Comparison of ENCODE assay signal across 8 cellular contexts in genomic region chr3:126961191-126961790, GRCh38. TPM values are rescaled to one million over a fixed set of nuclear protein-coding genes. Genes with fewer than 3 reads are reported as not detected.
DNase-seq lines count a peak whose midpoint lies in the region; ATAC-seq and TF ChIP-seq lines count a peak whose summit lies in the region.

No MANE protein-coding gene starts in this region.

- CTCF ChIA-PET in activated CD4-positive, alpha-beta T cell treated with anti-CD3 and anti-CD28 coated beads, Interleukin-2, amount 10 ng/mL, durations not matched to agents 7 days and 5 days (lab: Charles Lee), result interaction anchor here (0.9 to 1.8 kb wide), 3 partner anchors 9 to 13 kb away, joined by 3 to 5 read pairs (median 3); no protein-coding TSS in a partner anchor

- ATAC-seq in GM19351 (IDR thresholded peaks at IDR 0.05; ENCODE audit: unreplicated experiment), result peak; percentile 58

- no peaks in the 10 kb centered on the region for H3K79me2 ChIP-seq in hepatocyte

- no peaks in the 10 kb centered on the region for H4K20me1 ChIP-seq in hepatocyte (ENCODE audit: insufficient read depth, poor library complexity, severe bottlenecking)

- H3K36me3 Mint-ChIP-seq in activated CD4-positive, alpha-beta T cell treated with anti-CD3 and anti-CD28 coated beads, Interleukin-2, amount 10 ng/mL, durations not matched to agents 7 days and 5 days (ENCODE audit: low read depth), result no peaks in the 10 kb centered on the region

- H3K9me3 ChIP-seq in subcutaneous abdominal adipose tissue (ENCODE audit: control insufficient read depth in 5 of 5, low read length in 5 of 5) (no peaks in the 10 kb centered on the region), hepatocyte (ENCODE audit: low read depth) (no peaks in the 10 kb centered on the region)

- H3K4me1 Mint-ChIP-seq in activated CD4-positive, alpha-beta T cell treated with anti-CD3 and anti-CD28 coated beads, Interleukin-2, amount 10 ng/mL, durations not matched to agents 7 days and 5 days, result no peaks in the 10 kb centered on the region

- no peak for TF ChIP-seq CTCF in fibroblast of the aortic adventitia (IDR thresholded peaks at IDR 0.05; ENCODE audit: insufficient read depth, low read length)
- no peak for TF ChIP-seq CTCF in hepatocyte (IDR thresholded peaks at IDR 0.05; ENCODE audit: poor library complexity)

- H3K9ac ChIP-seq in subcutaneous abdominal adipose tissue (ENCODE audit: low read length in 5 of 5), result no peak overlapping the region

- H3K27ac ChIP-seq in subcutaneous abdominal adipose tissue (ENCODE audit: low read depth, low read length) (peak overlapping the region; percentile 3), hepatocyte (no peak overlapping the region)

- DNase-seq in NCI-H1694 treated with DMSO at 0.1 percent for 48 hours (lab: John Stamatoyannopoulos, UW) (peak; percentile 72), fibroblast of the aortic adventitia (ENCODE audit: low read depth) (peak; percentile 89), mucosa of gallbladder (ENCODE audit: low spot score) (no peak), hepatocyte (ENCODE audit: low spot score) (no peak), ecto neural progenitor cell (ENCODE audit: low spot score) (no peak)
- DNase-seq in activated CD4-positive, alpha-beta T cell treated with anti-CD3 and anti-CD28 coated beads, Interleukin-2, amount 10 ng/mL, durations not matched to agents 7 days and 5 days, result no peak

- H3K4me2 ChIP-seq in hepatocyte, result no peak overlapping the region

- no peaks in the 10 kb centered on the region for H3K27me3 Mint-ChIP-seq in activated CD4-positive, alpha-beta T cell treated with anti-CD3 and anti-CD28 coated beads, Interleukin-2, amount 10 ng/mL, durations not matched to agents 7 days and 5 days

- no peak overlapping the region for H3K4me3 ChIP-seq in fibroblast of the aortic adventitia (ENCODE audit: low read depth, low read length)
- H3K4me3 ChIP-seq in subcutaneous abdominal adipose tissue (ENCODE audit: low read depth in 1 of 5, low read length in 5 of 5), result no peak overlapping the region
- no peak overlapping the region for H3K4me3 ChIP-seq in hepatocyte

- WGBS in hepatocyte (ENCODE audit: low lambda C conversion rate, missing lambda C conversion rate), result 95% methylated on average over 8 of the region's 8 CpGs

- H3K4me1 ChIP-seq in subcutaneous abdominal adipose tissue (ENCODE audit: control insufficient read depth in 5 of 5, insufficient read depth in 5 of 5, low read length in 5 of 5) (peaks cover 10 to 36% (median 22%) of the 10 kb centered on the region in 5 donors), hepatocyte (ENCODE audit: insufficient read depth) (peaks cover 4% of the 10 kb centered on the region)

- no peaks in the 10 kb centered on the region for H3K9me2 ChIP-seq in hepatocyte (replicated peaks; ENCODE audit: insufficient read depth)

- no peak overlapping the region for H3K4me3 Mint-ChIP-seq in activated CD4-positive, alpha-beta T cell treated with anti-CD3 and anti-CD28 coated beads, Interleukin-2, amount 10 ng/mL, durations not matched to agents 7 days and 5 days

- H2AFZ ChIP-seq in hepatocyte, result no peak overlapping the region

- H3K27ac Mint-ChIP-seq in activated CD4-positive, alpha-beta T cell treated with anti-CD3 and anti-CD28 coated beads, Interleukin-2, amount 10 ng/mL, durations not matched to agents 7 days and 5 days, result no peak overlapping the region

- H3K36me3 ChIP-seq in subcutaneous abdominal adipose tissue (ENCODE audit: control insufficient read depth in 5 of 5, insufficient read depth in 5 of 5, low read length in 5 of 5), result no peaks in the 10 kb centered on the region
- H3K36me3 ChIP-seq in hepatocyte (replicated peaks; ENCODE audit: insufficient read depth, low read depth), result no peaks in the 10 kb centered on the region

- H3K27me3 ChIP-seq in subcutaneous abdominal adipose tissue (ENCODE audit: control insufficient read depth in 5 of 5, insufficient read depth in 4 of 5, low read length in 5 of 5) (peaks cover 0 to 4% (median 0%) of the 10 kb centered on the region in 5 donors), hepatocyte (no peaks in the 10 kb centered on the region)

- no peaks in the 10 kb centered on the region for H3K9me3 Mint-ChIP-seq in activated CD4-positive, alpha-beta T cell treated with anti-CD3 and anti-CD28 coated beads, Interleukin-2, amount 10 ng/mL, durations not matched to agents 7 days and 5 days

- POLR2A ChIA-PET in activated CD4-positive, alpha-beta T cell treated with anti-CD3 and anti-CD28 coated beads, Interleukin-2, amount 10 ng/mL, durations not matched to agents 7 days and 5 days (lab: Charles Lee), result no interaction called here

RNA-seq across cellular contexts. Expression of gene PLXNA1, which starts 21.6 kb away (rescaled TPM):
- total RNA-seq in fibroblast of the aortic adventitia (ENCODE audit: low replicate concordance) (38.4 and 62.4 TPM in 2 replicates), mucosa of gallbladder (41.5 TPM), hepatocyte (30.1 and 35.1 TPM in 2 replicates)
- total RNA-seq in activated CD4-positive, alpha-beta T cell treated with anti-CD3 and anti-CD28 coated beads, Interleukin-2, amount 10 ng/mL, durations not matched to agents 7 days and 5 days, result 1 to 10 TPM; 3.8 to 3.9 TPM
- 19.7 and 21.3 TPM in 2 replicates for polyA plus RNA-seq in hepatocyte

Comparison
In these comparisons a context has a peak if more than half of its experiments do, and no peak if none do; other contexts are left out.
1. DNase-seq: peak in NCI-H1694 treated with DMSO at 0.1 percent for 48 hours (single experiment) and fibroblast of the aortic adventitia (single experiment); none in activated CD4-positive, alpha-beta T cell treated with anti-CD3 and anti-CD28 coated beads, Interleukin-2, amount 10 ng/mL, durations not matched to agents 7 days and 5 days (single experiment), mucosa of gallbladder (single experiment), hepatocyte (single experiment) and ecto neural progenitor cell (single experiment).